ENCODE assay signal across 8 cellular contexts in the genomic region with DNA sequence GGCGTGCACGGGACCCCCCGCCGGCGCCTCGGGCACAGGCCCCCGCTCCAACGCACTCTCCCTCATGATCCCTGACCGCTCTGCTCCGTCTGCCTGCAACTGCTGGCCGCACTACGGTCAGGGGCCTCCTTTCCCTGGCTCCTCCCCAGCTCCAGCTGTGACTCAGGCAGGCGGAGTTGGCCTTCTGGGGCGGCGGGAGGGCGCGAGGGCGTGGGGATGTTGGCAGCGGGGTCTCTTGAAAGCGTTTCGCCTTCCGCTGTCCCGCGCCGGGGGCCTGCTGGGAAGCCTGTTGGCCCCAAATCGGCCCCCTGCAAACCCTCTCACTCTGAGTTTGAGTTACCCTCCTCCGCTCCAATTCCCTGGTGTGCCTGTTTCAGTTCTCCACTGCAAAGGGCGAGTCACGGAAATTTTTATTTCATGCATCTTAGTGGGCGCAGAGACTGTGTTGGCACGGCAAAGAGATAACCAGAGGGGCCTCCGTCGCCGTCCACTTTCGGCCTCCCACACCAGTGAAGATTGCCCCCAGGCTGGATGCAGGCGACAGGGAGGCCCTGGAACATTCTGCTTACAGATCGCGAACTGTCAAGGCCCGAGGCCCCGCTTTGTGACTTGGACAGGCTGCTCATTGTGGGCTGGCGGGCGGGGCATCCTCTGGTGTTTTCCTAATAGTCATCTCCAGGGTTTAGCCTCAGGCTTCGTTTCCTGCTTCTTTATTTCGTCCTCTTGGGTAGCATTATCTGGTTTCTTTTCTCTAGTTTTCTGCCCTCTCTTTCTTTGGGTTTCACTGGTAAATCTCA. TPM values are rescaled to one million over a fixed set of nuclear protein-coding genes. Genes with fewer than 3 reads are reported as not detected.
DNase-seq lines count a peak whose midpoint lies in the region; ATAC-seq and TF ChIP-seq lines count a peak whose summit lies in the region.

A gene with protein sequence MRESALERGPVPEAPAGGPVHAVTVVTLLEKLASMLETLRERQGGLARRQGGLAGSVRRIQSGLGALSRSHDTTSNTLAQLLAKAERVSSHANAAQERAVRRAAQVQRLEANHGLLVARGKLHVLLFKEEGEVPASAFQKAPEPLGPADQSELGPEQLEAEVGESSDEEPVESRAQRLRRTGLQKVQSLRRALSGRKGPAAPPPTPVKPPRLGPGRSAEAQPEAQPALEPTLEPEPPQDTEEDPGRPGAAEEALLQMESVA (minus strand): TSS at position 91 of the 797 bp plus-strand sequence. CDS start 25 bp downstream, at position 66.

- CTCF ChIA-PET in AG04449 (lab: Yijun Ruan, JAX) = interaction anchor here (0.8 to 13.4 kb wide), 6 partner anchors 17 to 70 kb away, joined by 3 to 180 read pairs (median 104); a partner anchor contains a TSS
- CTCF ChIA-PET in activated naive CD4-positive, alpha-beta T cell treated with anti-CD3 and anti-CD28 coated beads for 36 hours (lab: Charles Lee) = interaction anchor here (0.6 to 9.6 kb wide), 7 partner anchors 14 to 237 kb away, joined by 3 to 67 read pairs (median 4); no protein-coding TSS in a partner anchor

- intact Hi-C loops in activated naive CD4-positive, alpha-beta T cell treated with anti-CD3 and anti-CD28 coated beads for 36 hours (cut with micrococcal nuclease) = loop anchor here (1.0 to 5.0 kb wide), 6 partner anchors 33 to 417 kb away; a partner anchor contains a TSS

- no peaks in the 10 kb centered on the region for H3K9me3 ChIP-seq in HUES48 (ENCODE audit: control insufficient read depth, insufficient read depth, low read length)
- no peaks in the 10 kb centered on the region for H3K9me3 ChIP-seq in parathyroid adenoma (ENCODE audit: control insufficient read depth, low read length)

- TF ChIP-seq CTCF in AG04449 (IDR thresholded peaks at IDR 0.05; ENCODE audit: insufficient read depth, low read length, missing control alignments) (no peak), parathyroid adenoma (IDR thresholded peaks at IDR 0.05) (no peak)

- peaks cover 26% of the 10 kb centered on the region for H3K4me1 Mint-ChIP-seq in activated naive CD4-positive, alpha-beta T cell treated with anti-CD3 and anti-CD28 coated beads for 36 hours (ENCODE audit: low read depth)

- H3K9me3 Mint-ChIP-seq in activated naive CD4-positive, alpha-beta T cell treated with anti-CD3 and anti-CD28 coated beads for 36 hours = no peaks in the 10 kb centered on the region

- H3K27ac ChIP-seq in HUES48 (ENCODE audit: low read depth, low read length) (peak within 1 kb of the TSS; percentile 89), parathyroid adenoma (peak within 1 kb of the TSS; percentile 66)

- DNase-seq in AG04449 (ENCODE audit: low read depth, low spot score) = no peak
- DNase-seq in activated naive CD4-positive, alpha-beta T cell treated with anti-CD3 and anti-CD28 coated beads for 36 hours = peak; percentile 89
- peak; percentile 95 for DNase-seq in foreskin melanocyte
- no peak for DNase-seq in occipital lobe (lab: John Stamatoyannopoulos, UW)
- DNase-seq in SKM-1 treated with dmso at 0.1 percent for 144 hours (lab: John Stamatoyannopoulos, UW; ENCODE audit: unreplicated experiment) = no peak

- H3K4me3 ChIP-seq in AG04449 (ENCODE audit: low read depth, low read length) (peak within 1 kb of the TSS; percentile 75), HUES48 (ENCODE audit: low read depth, low read length) (peak within 1 kb of the TSS; percentile 81), parathyroid adenoma (ENCODE audit: low read depth, low read length) (peak within 1 kb of the TSS; percentile 27)

- H3K9ac ChIP-seq in HUES48 (ENCODE audit: low read depth, low read length) = peak within 1 kb of the TSS; percentile 90
- no peak within 1 kb of the TSS for H3K9ac ChIP-seq in parathyroid adenoma

- POLR2A ChIA-PET in AG04449 (lab: Yijun Ruan, JAX) = interaction anchor here (0.7 to 2.0 kb wide), 9 partner anchors 8 to 85 kb away, joined by 3 to 6 read pairs (median 4); a partner anchor contains a TSS

- H3K79me2 ChIP-seq in parathyroid adenoma = no peaks in the 10 kb centered on the region

- H3K36me3 ChIP-seq in HUES48 (ENCODE audit: control insufficient read depth, insufficient read depth, low read length) (no peaks in the 10 kb centered on the region), parathyroid adenoma (ENCODE audit: control insufficient read depth, insufficient read depth, low read length) (no peaks in the 10 kb centered on the region)

- peak within 1 kb of the TSS; percentile 68 for H3K4me3 Mint-ChIP-seq in activated naive CD4-positive, alpha-beta T cell treated with anti-CD3 and anti-CD28 coated beads for 36 hours

- no peaks in the 10 kb centered on the region for H3K27me3 ChIP-seq in HUES48 (ENCODE audit: control insufficient read depth, insufficient read depth, low read length)
- no peaks in the 10 kb centered on the region for H3K27me3 ChIP-seq in parathyroid adenoma (ENCODE audit: control insufficient read depth, insufficient read depth, low read length)

- peak within 1 kb of the TSS; percentile 58 for H2AFZ ChIP-seq in parathyroid adenoma

- peak within 1 kb of the TSS; percentile 35 for H3K4me2 ChIP-seq in parathyroid adenoma (ENCODE audit: low read length)

- no peaks in the 10 kb centered on the region for H3K36me3 Mint-ChIP-seq in activated naive CD4-positive, alpha-beta T cell treated with anti-CD3 and anti-CD28 coated beads for 36 hours (ENCODE audit: low read depth)

- H3K4me1 ChIP-seq in HUES48 (ENCODE audit: control insufficient read depth, insufficient read depth, low read length) (peaks cover 54% of the 10 kb centered on the region), parathyroid adenoma (no peaks in the 10 kb centered on the region)

- peaks cover 44% of the 10 kb centered on the region for H3K27me3 Mint-ChIP-seq in activated naive CD4-positive, alpha-beta T cell treated with anti-CD3 and anti-CD28 coated beads for 36 hours (ENCODE audit: low read depth)

- peak within 1 kb of the TSS; percentile 81 for H3K27ac Mint-ChIP-seq in activated naive CD4-positive, alpha-beta T cell treated with anti-CD3 and anti-CD28 coated beads for 36 hours

- peak; percentile 23 for ATAC-seq in GM19372 (IDR thresholded peaks at IDR 0.05; ENCODE audit: low read depth, unreplicated experiment)

RNA-seq across cellular contexts. Expression of the gene that starts here (rescaled TPM):
- 1 to 10 TPM; 1.1 to 1.5 TPM for total RNA-seq in activated naive CD4-positive, alpha-beta T cell treated with anti-CD3 and anti-CD28 coated beads for 36 hours
- total RNA-seq in occipital lobe = 2.5 TPM

Comparison
In these comparisons a context has a peak if more than half of its experiments do, and no peak if none do; other contexts are left out.
1. DNase-seq: peak in activated naive CD4-positive, alpha-beta T cell treated with anti-CD3 and anti-CD28 coated beads for 36 hours (single experiment) and foreskin melanocyte (single experiment); none in AG04449 (single experiment), occipital lobe (single experiment) and SKM-1 treated with dmso at 0.1 percent for 144 hours (single experiment).
2. H3K4me3 ChIP-seq: peak in every context shown above with its lines; median percentile 81 in HUES48; 75 in AG04449; 27 in parathyroid adenoma.